8 cellular contexts compared by ENCODE assay signal in the genomic region with DNA sequence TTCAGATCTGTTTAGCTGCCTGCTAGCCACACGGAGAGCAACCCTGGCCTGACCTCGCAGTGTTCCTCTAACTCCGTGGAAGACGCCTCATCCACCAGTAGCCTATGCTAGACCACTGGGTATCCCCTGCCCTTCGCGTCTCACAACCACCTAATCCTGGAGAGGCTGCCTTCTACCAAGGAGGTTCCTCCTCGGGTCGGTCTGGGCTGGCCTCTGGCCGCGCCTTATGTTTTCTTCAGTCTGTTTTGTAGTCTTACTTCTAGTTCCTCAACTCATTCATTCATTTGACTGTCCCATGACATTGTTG. TPM values are rescaled to one million over a fixed set of nuclear protein-coding genes. Genes with fewer than 3 reads are reported as not detected.
DNase-seq lines count a peak whose midpoint lies in the region; ATAC-seq and TF ChIP-seq lines count a peak whose summit lies in the region.

No MANE protein-coding gene starts in this region.

- no peaks in the 10 kb centered on the region for H3K27me3 ChIP-seq in NT2/D1 (ENCODE audit: insufficient read depth, insufficient read length)
- no peaks in the 10 kb centered on the region for H3K27me3 ChIP-seq in duodenal mucosa (ENCODE audit: control insufficient read depth in 1 of 2, insufficient read depth in 2 of 2, low read length in 2 of 2)

- DNase-seq in NT2/D1 (ENCODE audit: low read depth, low spot score), result no peak
- DNase-seq in H4 (ENCODE audit: low spot score), result no peak
- no peak for DNase-seq in G401 (ENCODE audit: low spot score)

- peak overlapping the region; percentile 65 to 88 (median 81) for H3K27ac Mint-ChIP-seq in nephron

- no peaks in the 10 kb centered on the region for H3K27me3 Mint-ChIP-seq in nephron (ENCODE audit: low read depth)

- TF ChIP-seq CTCF in C4-2B (conservative IDR thresholded peaks at IDR 0.05), result no peak
- no peak for TF ChIP-seq CTCF in nephron (IDR thresholded peaks at IDR 0.05; ENCODE audit: unreplicated experiment in 3 of 3)

- peaks cover 35% of the 10 kb centered on the region for H3K4me1 Mint-ChIP-seq in nephron

- peak overlapping the region; percentile 90 for H3K4me3 ChIP-seq in NT2/D1 (ENCODE audit: insufficient read length, low read depth)
- H3K4me3 ChIP-seq in duodenal mucosa (ENCODE audit: low read depth in 1 of 2, low read length in 2 of 2), result peak overlapping the region; percentile 69 to 75

- ATAC-seq in HG02678 (IDR thresholded peaks at IDR 0.05; ENCODE audit: unreplicated experiment), result no peak
- no peak for ATAC-seq in GM19455 (IDR thresholded peaks at IDR 0.05; ENCODE audit: unreplicated experiment)

- H3K9ac ChIP-seq in NT2/D1 (ENCODE audit: insufficient read length, low read depth) (peak overlapping the region; percentile 39), duodenal mucosa (ENCODE audit: low read depth in 1 of 2, low read length in 2 of 2) (peak overlapping the region; percentile 67 to 74)

- peaks cover 44% of the 10 kb centered on the region for H3K36me3 ChIP-seq in NT2/D1 (ENCODE audit: insufficient read depth, insufficient read length, low read length)
- H3K36me3 ChIP-seq in duodenal mucosa (ENCODE audit: control insufficient read depth in 1 of 2, insufficient read depth in 2 of 2, low read length in 2 of 2), result peaks cover 0 to 3% of the 10 kb centered on the region in 2 donors

- H3K27ac ChIP-seq in C4-2B (peak overlapping the region; percentile 56), duodenal mucosa (ENCODE audit: low read depth, low read length) (peak overlapping the region; percentile 43)

- in situ Hi-C loops in G401 (cut with HindIII; ENCODE audit: low sequenced_read_pairs), result no loop called here

- H3K36me3 Mint-ChIP-seq in nephron (ENCODE audit: low read depth), result peaks cover 10% of the 10 kb centered on the region

- H3K4me3 Mint-ChIP-seq in nephron, result peak overlapping the region; percentile 89 to 95 (median 91)

- H3K9me3 ChIP-seq in NT2/D1 (ENCODE audit: insufficient read depth, low read length), result no peaks in the 10 kb centered on the region
- no peaks in the 10 kb centered on the region for H3K9me3 ChIP-seq in duodenal mucosa (ENCODE audit: control insufficient read depth in 1 of 2, low read length in 2 of 2)

- H3K9me3 Mint-ChIP-seq in nephron, result no peaks in the 10 kb centered on the region

- peaks cover 15% of the 10 kb centered on the region for H3K4me1 ChIP-seq in NT2/D1 (ENCODE audit: insufficient read depth, insufficient read length)
- H3K4me1 ChIP-seq in duodenal mucosa (ENCODE audit: control insufficient read depth in 1 of 2, insufficient read depth in 2 of 2, low read length in 2 of 2), result peaks cover 23 to 30% of the 10 kb centered on the region in 2 donors

RNA-seq across cellular contexts. Expression of a gene that starts 1.6 kb away (rescaled TPM):
- 2.7 and 3.9 TPM in 2 replicates for total RNA-seq in H4 (2014; rRNA removed; shearing (Covaris generic))
- total RNA-seq in G401 (2014; rRNA removed; shearing (Covaris generic)), result 439 and 442 TPM in 2 replicates

RNA-seq across cellular contexts. Expression of a gene that starts 17.6 kb away (rescaled TPM):
- total RNA-seq in H4 (2014; rRNA removed; shearing (Covaris generic)), result 1.3 and 2.1 TPM in 2 replicates
- total RNA-seq in G401 (2014; rRNA removed; shearing (Covaris generic)), result 0.86 TPM in 1 of 2 replicates, not detected in the other

RNA-seq across cellular contexts. Expression of a gene that starts 26.3 kb away (rescaled TPM):
- total RNA-seq in H4 (2014; rRNA removed; shearing (Covaris generic)), result 16.9 and 44.9 TPM in 2 replicates
- total RNA-seq in G401 (2014; rRNA removed; shearing (Covaris generic)), result 12.3 and 12.4 TPM in 2 replicates

RNA-seq across cellular contexts. Expression of a gene that starts 33.2 kb away (rescaled TPM):
- 6.3 and 7.9 TPM in 2 replicates for total RNA-seq in H4 (2014; rRNA removed; shearing (Covaris generic))
- 7.6 and 19.3 TPM in 2 replicates for total RNA-seq in G401 (2014; rRNA removed; shearing (Covaris generic))

RNA-seq across cellular contexts. Expression of a gene that starts 33.5 kb away (rescaled TPM):
- 4,639 and 15,849 TPM in 2 replicates for total RNA-seq in H4 (2014; rRNA removed; shearing (Covaris generic))
- 4,372 and 15,582 TPM in 2 replicates for total RNA-seq in G401 (2014; rRNA removed; shearing (Covaris generic))

Comparison
In these comparisons a context has a peak if more than half of its experiments do, and no peak if none do; other contexts are left out.
1. RNA of a gene that starts 1.6 kb away (total RNA-seq): 439 to 442 TPM in G401; 2.7 to 3.9 TPM in H4; every median in the first group is over 10 times any median in the second.